Comparison of ENCODE assay signal across 9 cellular contexts in the genomic region with DNA sequence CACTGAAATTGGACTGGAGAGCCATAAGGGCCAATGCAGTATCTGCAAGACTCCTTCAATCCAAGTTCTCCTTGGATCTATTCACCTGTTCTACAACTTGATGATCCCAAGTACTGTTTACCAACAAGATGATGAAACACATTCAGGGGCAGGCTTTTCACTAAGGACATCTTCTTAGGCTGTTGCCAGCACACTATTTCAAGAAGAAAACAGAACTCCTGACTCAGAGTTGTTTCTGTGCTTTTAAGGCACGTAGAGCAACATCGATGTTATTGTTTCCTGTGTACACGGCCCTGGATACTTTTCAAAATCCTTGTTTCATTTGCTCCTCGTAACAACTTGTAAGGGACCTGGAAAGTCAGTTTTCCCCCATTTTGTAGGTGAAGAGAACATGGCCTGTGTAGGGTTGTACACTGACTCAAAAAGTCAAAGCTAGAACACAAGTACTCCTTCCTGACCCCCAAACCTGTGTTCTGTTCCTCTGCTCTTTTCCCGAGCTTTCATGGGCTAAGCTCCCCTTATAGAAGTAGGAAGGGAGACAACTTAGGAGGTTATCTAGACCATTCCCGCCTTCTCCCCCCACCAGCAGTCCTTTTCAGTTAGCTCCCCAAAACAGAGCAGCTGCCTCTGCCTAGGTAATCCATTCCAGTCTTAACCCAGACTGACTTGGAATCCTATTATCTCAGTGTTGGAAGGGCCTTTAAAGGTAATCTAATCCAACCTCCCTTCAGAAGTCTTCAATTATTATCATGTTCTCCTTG. TPM values are rescaled to one million over a fixed set of nuclear protein-coding genes. Genes with fewer than 3 reads are reported as not detected.
DNase-seq lines count a peak whose midpoint lies in the region; ATAC-seq and TF ChIP-seq lines count a peak whose summit lies in the region.
"Had no signal": no experiment of that assay in that cellular context is flagged by ENCODE, and none has a peak within 500 bp of the region (broad histone marks: within the 10 kb centered on the region; RNA-seq: fewer than 3 reads in every experiment).

No MANE protein-coding gene starts in this region.

- intact Hi-C loops in activated CD4-positive, alpha-beta T cell treated with anti-CD3 and anti-CD28 coated beads for 36 hours (cut with DNase I, micrococcal nuclease) = no loop called here

- H3K4me1 Mint-ChIP-seq in activated CD4-positive, alpha-beta T cell treated with anti-CD3 and anti-CD28 coated beads for 36 hours = peaks cover 60% of the 10 kb centered on the region
- H3K4me1 Mint-ChIP-seq in activated naive CD8-positive, alpha-beta T cell treated with anti-CD3 and anti-CD28 coated beads for 36 hours = peaks cover 54% of the 10 kb centered on the region

- H3K36me3 ChIP-seq in thoracic aorta = no peaks in the 10 kb centered on the region

- H3K36me3 Mint-ChIP-seq in activated CD4-positive, alpha-beta T cell treated with anti-CD3 and anti-CD28 coated beads for 36 hours (ENCODE audit: low read depth) = peaks cover 53% of the 10 kb centered on the region
- peaks cover 33% of the 10 kb centered on the region for H3K36me3 Mint-ChIP-seq in activated naive CD8-positive, alpha-beta T cell treated with anti-CD3 and anti-CD28 coated beads for 36 hours

- H3K27ac ChIP-seq in thoracic aorta = peak overlapping the region in 1 of 2 donors; percentile 91

- peak overlapping the region; percentile 91 for H3K4me3 ChIP-seq in thoracic aorta

- TF ChIP-seq CTCF in thoracic aorta (IDR thresholded peaks at IDR 0.05) = no peak

- no peaks in the 10 kb centered on the region for H3K9me3 Mint-ChIP-seq in activated CD4-positive, alpha-beta T cell treated with anti-CD3 and anti-CD28 coated beads for 36 hours (ENCODE audit: low read depth)
- H3K9me3 Mint-ChIP-seq in activated naive CD8-positive, alpha-beta T cell treated with anti-CD3 and anti-CD28 coated beads for 36 hours = no peaks in the 10 kb centered on the region

- peak overlapping the region; percentile 91 for H3K4me3 Mint-ChIP-seq in activated CD4-positive, alpha-beta T cell treated with anti-CD3 and anti-CD28 coated beads for 36 hours
- peak overlapping the region; percentile 92 for H3K4me3 Mint-ChIP-seq in activated naive CD8-positive, alpha-beta T cell treated with anti-CD3 and anti-CD28 coated beads for 36 hours

- no peaks in the 10 kb centered on the region for H3K9me3 ChIP-seq in thoracic aorta

- H3K27me3 ChIP-seq in thoracic aorta (replicated peaks; ENCODE audit: insufficient read depth) = no peaks in the 10 kb centered on the region

- no peak for ATAC-seq in activated CD4-positive, alpha-beta T cell treated with anti-CD3 and anti-CD28 coated beads for 36 hours
- ATAC-seq in left lobe of liver (no peak), thoracic aorta (ENCODE audit: insufficient number of reproducible peaks, low FRiP score, low read depth) (no peak), HG03442 (IDR thresholded peaks at IDR 0.05; ENCODE audit: unreplicated experiment) (no peak)
- ATAC-seq: sciatic nerve had no signal

- no peaks in the 10 kb centered on the region for H3K27me3 Mint-ChIP-seq in activated CD4-positive, alpha-beta T cell treated with anti-CD3 and anti-CD28 coated beads for 36 hours
- no peaks in the 10 kb centered on the region for H3K27me3 Mint-ChIP-seq in activated naive CD8-positive, alpha-beta T cell treated with anti-CD3 and anti-CD28 coated beads for 36 hours

- peaks cover 48 to 75% of the 10 kb centered on the region in 2 donors for H3K4me1 ChIP-seq in thoracic aorta (ENCODE audit: control insufficient read depth in 1 of 2, low read depth in 2 of 2)

- peak overlapping the region; percentile 97 for H3K27ac Mint-ChIP-seq in activated CD4-positive, alpha-beta T cell treated with anti-CD3 and anti-CD28 coated beads for 36 hours
- peak overlapping the region; percentile 94 for H3K27ac Mint-ChIP-seq in activated naive CD8-positive, alpha-beta T cell treated with anti-CD3 and anti-CD28 coated beads for 36 hours

- POLR2A ChIA-PET in activated CD4-positive, alpha-beta T cell treated with anti-CD3 and anti-CD28 coated beads for 36 hours (lab: Charles Lee) = interaction anchor here (0.6 kb wide), 1 partner anchor 52 kb away, joined by 4 read pairs; no protein-coding TSS in a partner anchor

- DNase-seq in activated CD4-positive, alpha-beta T cell treated with anti-CD3 and anti-CD28 coated beads for 36 hours = peak; percentile 7
- no peak for DNase-seq in activated CD4-positive, alpha-beta T cell treated with anti-CD3 and anti-CD28 coated beads, Interleukin-2, amount 50 U/mL, for 4 hours
- DNase-seq in activated naive CD8-positive, alpha-beta T cell treated with anti-CD3 and anti-CD28 coated beads for 36 hours = no peak
- DNase-seq in left lobe of liver (ENCODE audit: low spot score) (peak; percentile 31), thoracic aorta (ENCODE audit: low spot score) (no peak), NCI-H345 treated with DMSO at 0.1 percent for 48 hours (lab: John Stamatoyannopoulos, UW; ENCODE audit: unreplicated experiment) (no peak)
- no peak for DNase-seq in stimulated activated CD4-positive, alpha-beta T cell treated with anti-CD3 and anti-CD28 coated beads, Interleukin-4, amount 100 ng/mL, for 1 hour

- CTCF ChIA-PET in activated CD4-positive, alpha-beta T cell treated with anti-CD3 and anti-CD28 coated beads for 36 hours (lab: Charles Lee) = interaction anchor here (0.6 to 0.8 kb wide), 2 partner anchors 14 to 414 kb away, joined by 3 read pairs; no protein-coding TSS in a partner anchor

RNA-seq across cellular contexts. Expression of a gene that starts 5.2 kb away (rescaled TPM):
- total RNA-seq in activated CD4-positive, alpha-beta T cell treated with anti-CD3 and anti-CD28 coated beads for 36 hours = 100 to 1,000 TPM in 1 of 2 experiments, 10 to 100 TPM in 1; 93.2 to 125 TPM
- total RNA-seq in activated naive CD8-positive, alpha-beta T cell treated with anti-CD3 and anti-CD28 coated beads for 36 hours = 100 to 1,000 TPM in 1 of 2 experiments, 10 to 100 TPM in 1; 99.1 to 101 TPM
- total RNA-seq in left lobe of liver = 115 TPM
- 100 to 1,000 TPM; 226 to 244 TPM for total RNA-seq in thoracic aorta

RNA-seq across cellular contexts. Expression of a gene that starts 53.2 kb away (rescaled TPM):
- total RNA-seq in activated CD4-positive, alpha-beta T cell treated with anti-CD3 and anti-CD28 coated beads for 36 hours = 10 to 100 TPM; 30.3 to 31.8 TPM
- 10 to 100 TPM; 21.2 to 23.7 TPM for total RNA-seq in activated naive CD8-positive, alpha-beta T cell treated with anti-CD3 and anti-CD28 coated beads for 36 hours
- total RNA-seq in left lobe of liver = 7.3 TPM
- total RNA-seq in thoracic aorta = 10 to 100 TPM; 12.2 to 19.0 TPM

Comparison
In these comparisons a context has a peak if more than half of its experiments do, and no peak if none do; other contexts are left out.
1. DNase-seq: peak in activated CD4-positive, alpha-beta T cell treated with anti-CD3 and anti-CD28 coated beads for 36 hours (single experiment) and left lobe of liver (single experiment); none in activated CD4-positive, alpha-beta T cell treated with anti-CD3 and anti-CD28 coated beads, Interleukin-2, amount 50 U/mL, for 4 hours (0 of 2), activated naive CD8-positive, alpha-beta T cell treated with anti-CD3 and anti-CD28 coated beads for 36 hours (single experiment), thoracic aorta (single experiment), NCI-H345 treated with DMSO at 0.1 percent for 48 hours (single experiment) and stimulated activated CD4-positive, alpha-beta T cell treated with anti-CD3 and anti-CD28 coated beads, Interleukin-4, amount 100 ng/mL, for 1 hour (single experiment).